Comparison of ENCODE assay signal across 10 cellular contexts in genomic region chr14:52023518-52023917, GRCh38. TPM values are rescaled to one million over a fixed set of nuclear protein-coding genes. Genes with fewer than 3 reads are reported as not detected.
DNase-seq lines count a peak whose midpoint lies in the region; ATAC-seq and TF ChIP-seq lines count a peak whose summit lies in the region.
"Had no signal": no experiment of that assay in that cellular context is flagged by ENCODE, and none has a peak within 500 bp of the region (broad histone marks: within the 10 kb centered on the region; RNA-seq: fewer than 3 reads in every experiment).

No MANE protein-coding gene starts in this region.

- TF ChIP-seq CTCF in fibroblast of the aortic adventitia (IDR thresholded peaks at IDR 0.05; ENCODE audit: insufficient read depth, low read length) (no peak), psoas muscle (IDR thresholded peaks at IDR 0.05) (no peak)

- H3K27me3 ChIP-seq in adipocyte (replicated peaks; ENCODE audit: control insufficient read depth, insufficient read depth, low read length) = no peaks in the 10 kb centered on the region
- H3K27me3 ChIP-seq in psoas muscle (ENCODE audit: insufficient read depth in 3 of 3, low read length in 2 of 3) = no peaks in the 10 kb centered on the region

- 8 to 20% (median 9%) methylated on average over 1 of the region's 1 CpG for WGBS in psoas muscle, 3 donors

- DNase-seq in EL (peak; percentile 79), adipocyte (ENCODE audit: low read depth) (peak; percentile 70), fibroblast of the aortic adventitia (ENCODE audit: low read depth) (peak; percentile 94), psoas muscle (no peak), OCI-M1 (lab: John Stamatoyannopoulos, UW) (no peak), NCI-H345 (lab: John Stamatoyannopoulos, UW) (no peak)
- DNase-seq in activated T-cell treated with anti-CD3 and anti-CD28 coated beads, Interleukin-2, amount 50 U/mL, for 1 hour = no peak
- DNase-seq: NCI-H1048, NCI-H526 had no signal

- no peaks in the 10 kb centered on the region for H3K9me3 ChIP-seq in adipocyte (ENCODE audit: control insufficient read depth, low read length)
- no peaks in the 10 kb centered on the region for H3K9me3 ChIP-seq in psoas muscle

- peak overlapping the region; percentile 40 for H3K9ac ChIP-seq in adipocyte (ENCODE audit: low read length)

- no peak overlapping the region for H3K27ac ChIP-seq in psoas muscle

- intact Hi-C loops in psoas muscle (cut with DNase I) = no loop called here

- peaks cover 43% of the 10 kb centered on the region for H3K4me1 ChIP-seq in adipocyte (ENCODE audit: control insufficient read depth, insufficient read depth, low read length)
- no peaks in the 10 kb centered on the region for H3K4me1 ChIP-seq in psoas muscle

- peak overlapping the region; percentile 41 for H3K4me3 ChIP-seq in adipocyte (ENCODE audit: low read length)
- H3K4me3 ChIP-seq in fibroblast of the aortic adventitia (ENCODE audit: low read depth, low read length) = no peak overlapping the region
- H3K4me3 ChIP-seq in psoas muscle = no peak overlapping the region

- ATAC-seq in psoas muscle (peak in 3 of 4 donors; percentile 30 to 52 (median 37)), GM21529 (IDR thresholded peaks at IDR 0.05; ENCODE audit: unreplicated experiment) (no peak)

- H3K36me3 ChIP-seq in adipocyte (ENCODE audit: control insufficient read depth, insufficient read depth, low read length, severe bottlenecking) (peaks cover 51% of the 10 kb centered on the region), psoas muscle (ENCODE audit: insufficient read depth in 1 of 2, low read depth in 1 of 2) (peaks cover 0 to 8% of the 10 kb centered on the region in 2 donors)

RNA-seq across cellular contexts. Expression of gene RTRAF, which starts 34.2 kb away (rescaled TPM):
- 44.2 and 98.2 TPM in 2 replicates for total RNA-seq in fibroblast of the aortic adventitia (ENCODE audit: low replicate concordance)
- total RNA-seq in psoas muscle = 100 to 1,000 TPM; 153 to 174 (median 166) TPM
- polyA plus RNA-seq in psoas muscle = 100 to 1,000 TPM; 110 to 151 (median 135) TPM

RNA-seq across cellular contexts. Expression of gene NID2, which starts 45.3 kb away (rescaled TPM):
- total RNA-seq in fibroblast of the aortic adventitia (ENCODE audit: low replicate concordance) (146 and 370 TPM in 2 replicates), psoas muscle (10 to 100 TPM in 2 of 4 donors, 1 to 10 TPM in 2; 4.1 to 12.9 (median 8.8) TPM)
- 1 to 10 TPM; 2.2 to 3.8 (median 3.5) TPM for polyA plus RNA-seq in psoas muscle

Comparison
In these comparisons a context has a peak if more than half of its experiments do, and no peak if none do; other contexts are left out.
1. DNase-seq: peak in EL (single experiment), adipocyte (single experiment) and fibroblast of the aortic adventitia (single experiment); none in psoas muscle (0 of 2), OCI-M1 (single experiment), activated T-cell treated with anti-CD3 and anti-CD28 coated beads, Interleukin-2, amount 50 U/mL, for 1 hour (single experiment) and NCI-H345 (single experiment).
2. RNA of gene NID2, which starts 45.3 kb away (total RNA-seq): 146 to 370 TPM in fibroblast of the aortic adventitia; 4.1 to 12.9 TPM in psoas muscle; every median in the first group is over 10 times any median in the second.